Comparison of ENCODE assay signal across 19 cellular contexts in genomic region chr14:24975393-24975792, GRCh38.
"Had no signal": no experiment of that assay in that cellular context is flagged by ENCODE, and none has a peak within 500 bp of the region (broad histone marks: within the 10 kb centered on the region; RNA-seq: fewer than 3 reads in every experiment).

No MANE protein-coding gene starts in this region.

- H3K27me3 ChIP-seq: MG63 had no signal

- H3K4me3 ChIP-seq: MG63 had no signal

- H3K36me3 ChIP-seq: MG63 had no signal

- H3K9me3 ChIP-seq: MG63, SK-N-SH had no signal

- DNase-seq: KBM-7, MG63, NCI-H1092, NCI-H1105 treated with DMSO at 0.1 percent for 48 hours, NCI-H1417 treated with DMSO at 0.1 percent for 48 hours, NCI-H146, NCI-H187, NCI-H2029, NCI-H2081 treated with DMSO at 0.1 percent for 48 hours, NCI-H2171, NCI-H226, NCI-H446, NCI-H510A, NCI-H524 treated with DMSO at 0.1 percent for 48 hours, NCI-H69, NCI-H774, RPMI8226, SHP77, SK-N-SH had no signal
